Comparison of ENCODE assay signal across 27 cellular contexts in the genomic region with DNA sequence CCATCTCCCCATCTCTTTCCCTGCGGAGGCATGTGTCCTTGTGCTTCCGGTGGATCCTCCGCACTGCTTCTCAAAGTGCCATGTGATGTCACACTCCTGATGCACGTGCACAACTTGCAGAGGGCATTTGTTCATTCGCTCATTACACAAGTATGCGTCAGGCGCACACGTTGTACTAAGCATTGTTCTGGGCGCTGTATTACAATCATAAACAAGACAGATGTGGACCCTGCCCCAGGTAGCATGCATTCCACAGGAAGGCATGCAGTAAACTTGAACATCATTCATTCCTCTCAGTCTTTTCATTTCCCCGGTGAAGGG. TPM values are rescaled to one million over a fixed set of nuclear protein-coding genes. Genes with fewer than 3 reads are reported as not detected.
"Had no signal": no experiment of that assay in that cellular context is flagged by ENCODE, and none has a peak within 500 bp of the region (broad histone marks: within the 10 kb centered on the region; RNA-seq: fewer than 3 reads in every experiment).

No MANE protein-coding gene starts in this region.

- H3K4me2 ChIP-seq: SK-N-SH had no signal

- H3K9me2 ChIP-seq: SK-N-SH had no signal

- H3K4me3 Mint-ChIP-seq: IgD-negative memory B cell, T-cell had no signal

- H3K27ac Mint-ChIP-seq: T-cell had no signal

- H3K9me3 Mint-ChIP-seq: IgD-negative memory B cell, T-cell had no signal

- H3K4me1 Mint-ChIP-seq: T-cell had no signal

- H3K9me3 ChIP-seq: SK-N-SH had no signal

- DNase-seq: KBM-7, NCI-H1092, NCI-H1105 treated with DMSO at 0.1 percent for 48 hours, NCI-H1417 treated with DMSO at 0.1 percent for 48 hours, NCI-H146, NCI-H1694 treated with DMSO at 0.1 percent for 48 hours, NCI-H2029, NCI-H2081 treated with DMSO at 0.1 percent for 48 hours, NCI-H2171, NCI-H226, NCI-H446, NCI-H510A, NCI-H524 treated with DMSO at 0.1 percent for 48 hours, NCI-H69, NCI-H774, PC-3, SHP77, SK-N-SH, SW 1271, T-cell had no signal

- H3K9ac ChIP-seq: SK-N-SH had no signal

- H3K36me3 Mint-ChIP-seq: T-cell had no signal

- H3K27ac ChIP-seq: RWPE1 had no signal

- ATAC-seq: PC-3 had no signal

RNA-seq across cellular contexts. Expression of a gene that starts 9.0 kb away (rescaled TPM):
- total RNA-seq: HT1080, LHCN-M2, MCF 10A, OCI-LY7, PC-3, SK-MEL-5 had no signal
- polyA plus RNA-seq: IgD-negative memory B cell, SK-N-SH had no signal

RNA-seq across cellular contexts. Expression of a gene that starts 59.8 kb away (rescaled TPM):
- total RNA-seq: MCF 10A, OCI-LY7 had no signal
- polyA plus RNA-seq: IgD-negative memory B cell had no signal
